13 cellular contexts compared by ENCODE assay signal in genomic region chr2:129885735-129886134, GRCh38.
A peak's percentile ranks its signal among the peaks of the same experiment; 100 is the strongest.
DNase-seq lines count a peak whose midpoint lies in the region; ATAC-seq, FAIRE-seq and TF ChIP-seq lines count a peak whose summit lies in the region.
"Had no signal": no experiment of that assay in that cellular context is flagged by ENCODE, and none has a peak within 500 bp of the region (broad histone marks: within the 10 kb centered on the region; RNA-seq: fewer than 3 reads in every experiment).

No MANE protein-coding gene starts in this region.

- H3K4ac ChIP-seq in H1 (replicated peaks; ENCODE audit: insufficient read length, low read depth, low read length), result no peak overlapping the region

- H3K4me1 ChIP-seq in Loucy (ENCODE audit: insufficient read depth, low read length, poor library complexity, severe bottlenecking) (no peaks in the 10 kb centered on the region), H1 (replicated peaks in 1 of 4; ENCODE audit: control insufficient read depth in 3 of 4, insufficient read depth in 4 of 4, low read length in 3 of 4) (peaks cover 0 to 6% (median 2%) of the 10 kb centered on the region in 4 experiments)
- H3K4me1 ChIP-seq: adrenal gland had no signal

- H4K91ac ChIP-seq in H1 (replicated peaks; ENCODE audit: insufficient read length, low read length), result no peak overlapping the region

- TF ChIP-seq RAD21 in H1 (IDR thresholded peaks at IDR 0.05 in 1 of 2, conservative IDR thresholded peaks at IDR 0.05 in 1 of 2; ENCODE audit: low read depth in 2 of 2, low read length in 2 of 2), result peak; percentile 63 to 70

- H2BK5ac ChIP-seq in H1 (ENCODE audit: low read depth, low read length), result no peak overlapping the region; the same call in 1 of the 2 replicates

- peaks cover 5% of the 10 kb centered on the region for H3K27me3 ChIP-seq in Loucy (ENCODE audit: insufficient read depth, low read length, poor library complexity, severe bottlenecking)
- no peaks in the 10 kb centered on the region for H3K27me3 ChIP-seq in H1 (replicated peaks in 1 of 4; ENCODE audit: control insufficient read depth in 3 of 4, extremely low read depth in 1 of 4, insufficient read depth in 3 of 4, low read length in 3 of 4)
- H3K27me3 ChIP-seq: adrenal gland had no signal

- DNase-seq in NOMO-1 (lab: John Stamatoyannopoulos, UW; ENCODE audit: unreplicated experiment in 2 of 2) (peak; percentile 9), NOMO-1 treated with dmso at 0.1 percent for 144 hours (lab: John Stamatoyannopoulos, UW; ENCODE audit: unreplicated experiment) (no peak), H1 (ENCODE audit: low read depth in 1 of 2, low spot score in 2 of 2) (no peak), retinal pigment epithelial cell (ENCODE audit: low read depth) (no peak), NCI-H1417 treated with DMSO at 0.1 percent for 48 hours (lab: John Stamatoyannopoulos, UW) (no peak)
- DNase-seq: activated T-cell treated with anti-CD3 and anti-CD28 coated beads for 4 hours, left cardiac atrium, NCI-H1436 treated with DMSO at 0.1 percent for 48 hours had no signal

- no peaks in the 10 kb centered on the region for H3K79me2 ChIP-seq in Loucy (ENCODE audit: insufficient read depth, low read length)
- H3K79me2 ChIP-seq in H1 (ENCODE audit: control insufficient read depth in 1 of 2, insufficient read depth in 2 of 2, low read length in 2 of 2), result no peaks in the 10 kb centered on the region

- peak; percentile 71 for TF ChIP-seq CTCF in Loucy (conservative IDR thresholded peaks at IDR 0.05; ENCODE audit: low read length)
- TF ChIP-seq CTCF in H1 (IDR thresholded peaks at IDR 0.05; ENCODE audit: control extremely low read depth in 1 of 3, insufficient read depth in 1 of 3, low read depth in 1 of 3, low read length in 3 of 3), result peak; percentile 15 to 36 (median 27)
- peak; percentile 18 for TF ChIP-seq CTCF in retinal pigment epithelial cell (conservative IDR thresholded peaks at IDR 0.05; ENCODE audit: low read depth, low read length)

- no peak overlapping the region for H2BK12ac ChIP-seq in H1 (ENCODE audit: low read depth, low read length)

- no peak for FAIRE-seq in H1 (lab: Jason Lieb, UNC)
- FAIRE-seq: TTC549 had no signal

- H4K20me1 ChIP-seq in Loucy (ENCODE audit: insufficient read depth, low read length, poor library complexity, severe bottlenecking), result no peaks in the 10 kb centered on the region
- peaks cover 0 to 1% of the 10 kb centered on the region in 2 experiments for H4K20me1 ChIP-seq in H1 (replicated peaks in 1 of 2; ENCODE audit: control insufficient read depth in 1 of 2, insufficient read depth in 2 of 2, low read length in 2 of 2)

- POLR2A ChIA-PET in H1 (lab: Charles Lee; ENCODE audit: partially characterized antibody), result no interaction called here

- H3K9ac ChIP-seq in Loucy (ENCODE audit: low read depth, low read length, poor library complexity, severe bottlenecking), result no peak overlapping the region
- no peak overlapping the region for H3K9ac ChIP-seq in H1 (replicated peaks in 1 of 4; ENCODE audit: extremely low read depth in 1 of 4, low read depth in 3 of 4, low read length in 3 of 4)

- no peak overlapping the region for H3K14ac ChIP-seq in H1 (ENCODE audit: insufficient read length)

- no peak overlapping the region for H4K8ac ChIP-seq in H1 (ENCODE audit: extremely low read depth, insufficient read depth, low read length)

- no peak overlapping the region for H4K5ac ChIP-seq in H1 (ENCODE audit: insufficient read length, low read depth, low read length)

- CTCF ChIA-PET in H1 (lab: Charles Lee; ENCODE audit: partially characterized antibody), result interaction anchor here (1.2 kb wide), 2 partner anchors 36 to 177 kb away, joined by 3 to 4 read pairs; no protein-coding TSS in a partner anchor

- H3K56ac ChIP-seq in H1 (replicated peaks; ENCODE audit: insufficient read length, low read depth, low read length), result no peak overlapping the region

- H3K4me3 ChIP-seq in Loucy (ENCODE audit: low read length, poor library complexity, severe bottlenecking) (no peak overlapping the region), H1 (ENCODE audit: extremely low read depth in 1 of 4, insufficient read depth in 2 of 4, low read depth in 3 of 4, low read length in 4 of 4) (no peak overlapping the region), retinal pigment epithelial cell (ENCODE audit: low read length) (no peak overlapping the region)
- H3K4me3 ChIP-seq: adrenal gland had no signal

- no peak overlapping the region for H2BK120ac ChIP-seq in H1 (replicated peaks; ENCODE audit: low read depth, low read length)

- ATAC-seq in GM18505 (IDR thresholded peaks at IDR 0.05; ENCODE audit: unreplicated experiment) (no peak), HG02610 (IDR thresholded peaks at IDR 0.05; ENCODE audit: unreplicated experiment) (no peak)
- ATAC-seq: left cardiac atrium had no signal

- no peak overlapping the region for H3K27ac ChIP-seq in H1 (ENCODE audit: low read depth, low read length)
- H3K27ac ChIP-seq: adrenal gland had no signal

- TF ChIP-seq POLR2A in H1 (IDR thresholded peaks at IDR 0.05; ENCODE audit: control extremely low read depth in 1 of 2, low read depth in 2 of 2, low read length in 2 of 2) (no peak), GM18505 (IDR thresholded peaks at IDR 0.05; ENCODE audit: borderline replicate concordance, extremely low read depth, insufficient read depth, insufficient read length) (no peak)

- 80% methylated on average over 5 of the region's 5 CpGs; no CpG with 5 or more reads in 1 of the 2 experiments for WGBS in H1 (ENCODE audit: extremely low coverage in 1 of 2, insufficient coverage in 1 of 2, insufficient read length in 1 of 2, insufficient replicate concordance in 2 of 2, low coverage in 1 of 2, low lambda C conversion rate in 2 of 2, missing lambda C conversion rate in 1 of 2), 2 experiments

- no peaks in the 10 kb centered on the region for H3K23me2 ChIP-seq in H1 (ENCODE audit: low read depth, low read length)

- H3K18ac ChIP-seq in H1 (ENCODE audit: extremely low read depth, low read length), result 0 out of 2 replicates have a peak overlapping the region, but pooled peaks have one; percentile 27

- no peaks in the 10 kb centered on the region for H3K9me3 ChIP-seq in Loucy (ENCODE audit: insufficient read depth, low read depth, low read length)
- H3K9me3 ChIP-seq in H1 (ENCODE audit: insufficient read depth in 2 of 2, low read depth in 1 of 2, low read length in 1 of 2), result no peaks in the 10 kb centered on the region
- H3K9me3 ChIP-seq: adrenal gland had no signal

- no peak overlapping the region for H2BK15ac ChIP-seq in H1 (ENCODE audit: low read length)

- H3K4me2 ChIP-seq in Loucy (ENCODE audit: low read depth, low read length, poor library complexity, severe bottlenecking) (no peak overlapping the region), H1 (ENCODE audit: insufficient read depth in 1 of 2, low read depth in 2 of 2, low read length in 2 of 2) (no peak overlapping the region)

- H3K23ac ChIP-seq in H1 (ENCODE audit: insufficient read length), result no peak overlapping the region

- no peak overlapping the region for H2AK5ac ChIP-seq in H1 (ENCODE audit: low read depth, low read length)

- H3K79me1 ChIP-seq in H1 (ENCODE audit: low read depth, low read length), result no peaks in the 10 kb centered on the region

- H3K36me3 ChIP-seq in Loucy (ENCODE audit: insufficient read depth, low read length) (no peaks in the 10 kb centered on the region), H1 (ENCODE audit: control insufficient read depth in 2 of 4, insufficient read depth in 4 of 4, low read length in 3 of 4) (no peaks in the 10 kb centered on the region)
- H3K36me3 ChIP-seq: adrenal gland had no signal

- peak overlapping the region; percentile 64 for H2AFZ ChIP-seq in Loucy (ENCODE audit: low read length)
- H2AFZ ChIP-seq in H1 (ENCODE audit: low read length), result no peak overlapping the region

- no peak for TF ChIP-seq EP300 in H1 (IDR thresholded peaks at IDR 0.05; ENCODE audit: borderline replicate concordance in 1 of 2, low read depth in 2 of 2, low read length in 2 of 2)

- H3K9me2 ChIP-seq in Loucy (replicated peaks; ENCODE audit: low read depth, low read length), result no peaks in the 10 kb centered on the region

- H2BK20ac ChIP-seq in H1 (ENCODE audit: low read length), result no peak overlapping the region

- no peaks in the 10 kb centered on the region for H3F3A ChIP-seq in Loucy (ENCODE audit: low read depth)

TF ChIP-seq in H1, 55 proteins besides CTCF, POLR2A, EP300 and RAD21:
- TF ChIP-seq GTF2F1 (IDR thresholded peaks at IDR 0.05; ENCODE audit: borderline replicate concordance, low read depth, low read length) (no peak), MAX (IDR thresholded peaks at IDR 0.05) (no peak), CHD2 (IDR thresholded peaks at IDR 0.05; ENCODE audit: low read length) (no peak), GABPA (IDR thresholded peaks at IDR 0.05; ENCODE audit: borderline replicate concordance, insufficient read depth, low read length) (no peak), CBX8 (IDR thresholded peaks at IDR 0.05; ENCODE audit: borderline replicate concordance, low read depth, low read length) (no peak), TAF1 (IDR thresholded peaks at IDR 0.05; ENCODE audit: low read depth, low read length) (no peak), MAFK (IDR thresholded peaks at IDR 0.05; ENCODE audit: low read depth, low read length) (no peak), SIN3A (conservative IDR thresholded peaks at IDR 0.05 in 1 of 2, IDR thresholded peaks at IDR 0.05 in 1 of 2; ENCODE audit: low read depth in 1 of 2, low read length in 2 of 2) (no peak)

Comparison
In these comparisons a context has a peak if more than half of its experiments do, and no peak if none do; other contexts are left out.
1. DNase-seq: peak in NOMO-1 (2 of 2); none in NOMO-1 treated with dmso at 0.1 percent for 144 hours (single experiment), H1 (0 of 2), retinal pigment epithelial cell (single experiment) and NCI-H1417 treated with DMSO at 0.1 percent for 48 hours (single experiment).
2. CTCF ChIP-seq: peak in every context shown above with its lines; median percentile 71 in Loucy; 27 in H1; 18 in retinal pigment epithelial cell.